10 cellular contexts compared by ENCODE assay signal in the genomic region with DNA sequence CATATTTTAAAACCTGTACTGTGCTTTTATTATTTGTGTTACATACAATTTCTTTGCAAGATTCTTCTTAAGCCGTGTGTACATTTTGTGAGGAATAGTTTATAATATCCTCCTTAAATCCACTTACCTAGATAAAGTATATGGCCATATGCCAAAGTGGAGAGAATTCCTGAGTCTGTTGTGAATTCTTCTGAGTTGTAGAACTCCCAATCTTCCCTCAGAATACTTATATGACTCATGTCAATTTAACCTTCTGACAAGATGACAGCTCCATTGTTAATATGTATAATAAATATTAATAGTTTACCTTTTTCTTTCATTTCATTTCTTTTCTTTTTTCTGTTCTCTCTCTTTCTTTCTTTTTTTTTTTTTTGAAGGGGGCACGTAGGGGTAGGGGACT.
"Had no signal": no experiment of that assay in that cellular context is flagged by ENCODE, and none has a peak within 500 bp of the region (broad histone marks: within the 10 kb centered on the region; RNA-seq: fewer than 3 reads in every experiment).

No MANE protein-coding gene starts in this region.

- H3K36me3 ChIP-seq: brain microvascular endothelial cell, colonic mucosa, gastrocnemius medialis, left lung, prostate gland, transverse colon, uterus had no signal

- H3K9me3 ChIP-seq: colonic mucosa, gastrocnemius medialis, left lung, prostate gland, transverse colon, uterus had no signal

- DNase-seq: activated T-cell treated with anti-CD3 and anti-CD28 coated beads, Interleukin-2, amount 50 U/mL, for 24 hours had no signal

- H3K4me3 ChIP-seq: colonic mucosa, gastrocnemius medialis, left lung, prostate gland, transverse colon, uterus had no signal

- ATAC-seq: activated naive CD8-positive, alpha-beta T cell treated with anti-CD3 and anti-CD28 coated beads, Interleukin-2, amount 50 U/mL, for 24 hours; stimulated activated naive CD8-positive, alpha-beta T cell treated with anti-CD3 and anti-CD28 coated beads, Interleukin-15, Interleukin-2, amounts not matched to agents 100 U/mL and 50 U/mL, for 24 hours had no signal

- H3K27ac ChIP-seq: brain microvascular endothelial cell, colonic mucosa, gastrocnemius medialis, left lung, prostate gland, transverse colon, uterus had no signal

- H3K27me3 ChIP-seq: brain microvascular endothelial cell, colonic mucosa, gastrocnemius medialis, left lung, uterus had no signal

- H3K4me1 ChIP-seq: colonic mucosa, prostate gland had no signal
